8 cellular contexts compared by ENCODE assay signal in genomic region chr7:118080947-118081346, GRCh38.
A peak's percentile ranks its signal among the peaks of the same experiment; 100 is the strongest.
DNase-seq lines count a peak whose midpoint lies in the region; ATAC-seq and TF ChIP-seq lines count a peak whose summit lies in the region.
"Had no signal": no experiment of that assay in that cellular context is flagged by ENCODE, and none has a peak within 500 bp of the region (broad histone marks: within the 10 kb centered on the region; RNA-seq: fewer than 3 reads in every experiment).

No MANE protein-coding gene starts in this region.

- no peaks in the 10 kb centered on the region for H3K27me3 ChIP-seq in RWPE2 (ENCODE audit: insufficient read depth, poor library complexity, severe bottlenecking)
- H3K27me3 ChIP-seq: neutrophil had no signal

- TF ChIP-seq CTCF in RWPE2 (IDR thresholded peaks at IDR 0.05; ENCODE audit: poor library complexity, severe bottlenecking), result no peak
- no peak for TF ChIP-seq CTCF in epithelial cell of proximal tubule (conservative IDR thresholded peaks at IDR 0.05; ENCODE audit: low read depth, low read length)

- peaks cover 51% of the 10 kb centered on the region for H3K4me1 ChIP-seq in RWPE2 (ENCODE audit: insufficient read depth, poor library complexity, severe bottlenecking)

- H3K4me3 ChIP-seq in RWPE2 (ENCODE audit: severe bottlenecking) (no peak overlapping the region), epithelial cell of proximal tubule (ENCODE audit: low read depth, low read length) (no peak overlapping the region)

- H3K36me3 ChIP-seq in RWPE2 (ENCODE audit: low read depth), result no peaks in the 10 kb centered on the region
- H3K36me3 ChIP-seq: neutrophil had no signal

- peak overlapping the region; percentile 86 for H3K27ac ChIP-seq in RWPE2 (ENCODE audit: poor library complexity, severe bottlenecking)
- H3K27ac ChIP-seq: neutrophil had no signal

- peak; percentile 92 for ATAC-seq in GM19035 (IDR thresholded peaks at IDR 0.05; ENCODE audit: unreplicated experiment)
- ATAC-seq in HG02885 (IDR thresholded peaks at IDR 0.05; ENCODE audit: poor library complexity, unreplicated experiment), result peak; percentile 98
- ATAC-seq in RWPE2 (ENCODE audit: low read depth), result peak; percentile 89

- DNase-seq in RWPE2 (ENCODE audit: low spot score) (peak; percentile 65), epithelial cell of proximal tubule (ENCODE audit: low read depth) (peak; percentile 84), cerebellar cortex (ENCODE audit: low spot score) (no peak), NCI-H2107 (lab: John Stamatoyannopoulos, UW) (no peak)
- DNase-seq in stimulated activated CD8-positive, alpha-beta memory T cell treated with anti-CD3 and anti-CD28 coated beads, Interleukin-2, amount 100 ng/mL, for 48 hours (ENCODE audit: low read depth in 2 of 2), result peak; percentile 22 to 41

- H3K9me3 ChIP-seq in RWPE2 (ENCODE audit: severe bottlenecking), result no peaks in the 10 kb centered on the region
- H3K9me3 ChIP-seq: neutrophil had no signal

Comparison
In these comparisons a context has a peak if more than half of its experiments do, and no peak if none do; other contexts are left out.
1. DNase-seq: peak in RWPE2 (single experiment), epithelial cell of proximal tubule (single experiment) and stimulated activated CD8-positive, alpha-beta memory T cell treated with anti-CD3 and anti-CD28 coated beads, Interleukin-2, amount 100 ng/mL, for 48 hours (2 of 2); none in cerebellar cortex (single experiment) and NCI-H2107 (single experiment).
2. Peak in every context shown above with its lines, with median percentiles within 50 percentile points of each other: ATAC-seq.